Comparison of ENCODE assay signal across 5 cellular contexts in the genomic region with DNA sequence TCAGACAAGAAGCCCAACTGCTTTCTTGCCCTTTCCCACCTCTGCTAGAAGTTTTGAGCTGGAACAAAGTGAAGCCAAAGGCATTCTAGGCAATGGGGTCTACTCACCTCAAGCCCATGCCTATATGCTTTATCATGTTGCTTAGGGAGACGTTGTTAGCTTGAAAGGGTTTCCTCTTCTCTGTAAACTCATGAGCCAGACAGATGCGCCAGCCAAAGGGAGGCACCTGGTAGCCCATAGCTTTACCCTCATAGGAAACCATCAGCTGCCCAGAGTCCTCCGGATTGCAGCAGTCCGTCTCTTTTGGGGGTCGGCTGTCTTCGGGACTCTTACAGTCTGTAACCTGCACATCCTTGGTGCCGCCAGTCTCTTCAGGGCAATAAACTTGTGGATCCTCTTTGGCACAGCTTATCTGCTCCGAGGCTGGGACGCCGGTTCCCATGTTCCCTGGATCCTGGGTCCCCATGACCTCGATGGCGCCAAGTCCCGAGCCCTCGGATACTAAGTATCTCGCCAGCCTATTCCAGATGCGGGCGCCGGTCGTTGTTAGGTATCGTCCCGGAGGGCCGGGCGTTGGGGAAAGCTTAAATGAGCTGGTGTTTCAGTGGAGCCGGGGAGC. TPM values are rescaled to one million over a fixed set of nuclear protein-coding genes. Genes with fewer than 3 reads are reported as not detected.
DNase-seq lines count a peak whose midpoint lies in the region; FAIRE-seq and TF ChIP-seq lines count a peak whose summit lies in the region.

No MANE protein-coding gene starts in this region.

- H4K91ac ChIP-seq in neuronal stem cell (ENCODE audit: low read depth, low read length, poor library complexity), result no peak overlapping the region

- H2BK15ac ChIP-seq in neuronal stem cell (ENCODE audit: low read length), result no peak overlapping the region

- peak overlapping the region; percentile 96 for H2AFZ ChIP-seq in neuronal stem cell (ENCODE audit: low read length)

- H3K9me3 ChIP-seq in neuronal stem cell (replicated peaks in 1 of 2; ENCODE audit: control insufficient read depth in 2 of 2, insufficient read depth in 1 of 2, low read depth in 1 of 2, low read length in 2 of 2), result no peaks in the 10 kb centered on the region

- H3K27me3 ChIP-seq in bronchial epithelial cell (ENCODE audit: control insufficient read depth, insufficient read depth, low read length), result no peaks in the 10 kb centered on the region
- no peaks in the 10 kb centered on the region for H3K27me3 ChIP-seq in neuronal stem cell (ENCODE audit: control insufficient read depth in 3 of 3, insufficient read depth in 3 of 3, low read depth in 1 of 3, low read length in 3 of 3)

- no peak for FAIRE-seq in bronchial epithelial cell (lab: Jason Lieb, UNC)
- no peak for FAIRE-seq in HTR-8/SVneo (lab: Jason Lieb, UNC)

- H3K4ac ChIP-seq in neuronal stem cell (ENCODE audit: low read length), result no peak overlapping the region

- no peak overlapping the region for H2AK5ac ChIP-seq in neuronal stem cell (ENCODE audit: low read depth, low read length)

- TF ChIP-seq CTCF in bronchial epithelial cell (IDR thresholded peaks at IDR 0.05; ENCODE audit: insufficient read depth, low read length, severe bottlenecking), result no peak

- peak overlapping the region; percentile 48 for H3K23ac ChIP-seq in neuronal stem cell (ENCODE audit: low read depth, low read length, poor library complexity)

- H2BK12ac ChIP-seq in neuronal stem cell (ENCODE audit: low read length), result no peak overlapping the region

- peak overlapping the region; percentile 79 for H3K4me2 ChIP-seq in neuronal stem cell (ENCODE audit: insufficient read depth, low read length, poor library complexity, severe bottlenecking)

- no peak overlapping the region for H3K27ac ChIP-seq in neuronal stem cell (replicated peaks; ENCODE audit: low read length)

- H4K8ac ChIP-seq in neuronal stem cell (ENCODE audit: low read depth, low read length), result no peak overlapping the region

- DNase-seq in KG1 (lab: John Stamatoyannopoulos, UW) (peak; percentile 10), bronchial epithelial cell (ENCODE audit: low read depth) (no peak), neuronal stem cell (ENCODE audit: low spot score) (no peak), D341Med (ENCODE audit: low spot score) (no peak), HTR-8/SVneo (ENCODE audit: insufficient read length, low spot score) (no peak)

- peaks cover 5% of the 10 kb centered on the region for H3K79me1 ChIP-seq in neuronal stem cell (ENCODE audit: low read depth, low read length)

- H3K36me3 ChIP-seq in bronchial epithelial cell (ENCODE audit: control insufficient read depth, insufficient read depth, low read length) (peaks cover 27% of the 10 kb centered on the region), neuronal stem cell (replicated peaks in 1 of 2; ENCODE audit: control insufficient read depth in 2 of 2, insufficient read depth in 2 of 2, low read length in 2 of 2) (peaks cover 42 to 70% of the 10 kb centered on the region in 2 donors)

- peak overlapping the region; percentile 29 for H3K18ac ChIP-seq in neuronal stem cell (ENCODE audit: low read length)

- H2BK120ac ChIP-seq in neuronal stem cell (ENCODE audit: low read depth, low read length), result no peak overlapping the region

- no CpG with 5 or more reads among the region's 24 CpGs for WGBS in neuronal stem cell (ENCODE audit: extremely low coverage in 2 of 2, insufficient read length in 2 of 2, insufficient replicate concordance in 1 of 2), 2 donors

- H3K14ac ChIP-seq in neuronal stem cell (ENCODE audit: low read length), result no peak overlapping the region

- H3K9ac ChIP-seq in neuronal stem cell (ENCODE audit: low read depth, low read length, poor library complexity), result peak overlapping the region; percentile 87

- peak overlapping the region; percentile 49 for H2BK5ac ChIP-seq in neuronal stem cell (ENCODE audit: low read length)

- peak overlapping the region; percentile 73 for H3K4me3 ChIP-seq in bronchial epithelial cell (ENCODE audit: low read depth, low read length)
- peak overlapping the region; percentile 87 to 96 for H3K4me3 ChIP-seq in neuronal stem cell (ENCODE audit: low read length in 2 of 2)

- peaks cover 19 to 23% of the 10 kb centered on the region in 2 donors for H3K4me1 ChIP-seq in neuronal stem cell (ENCODE audit: control insufficient read depth in 2 of 2, insufficient read depth in 1 of 2, low read depth in 1 of 2, low read length in 2 of 2)

RNA-seq across cellular contexts. Expression of gene GBA2, which starts 0.7 kb away (rescaled TPM):
- 34.8 and 37.9 TPM in 2 replicates for total RNA-seq in bronchial epithelial cell
- polyA plus RNA-seq in neuronal stem cell (2013, experiment 1 of 2), result 52.1 TPM
- polyA plus RNA-seq in neuronal stem cell (2013, experiment 2 of 2), result 51.9 TPM

RNA-seq across cellular contexts. Expression of gene RGP1, which starts 0.7 kb away (rescaled TPM):
- 11.8 and 16.8 TPM in 2 replicates for total RNA-seq in bronchial epithelial cell
- 12.1 TPM for polyA plus RNA-seq in neuronal stem cell (2013, experiment 1 of 2)
- polyA plus RNA-seq in neuronal stem cell (2013, experiment 2 of 2), result 12.7 TPM

RNA-seq across cellular contexts. Expression of gene MSMP, which starts 5.7 kb away (rescaled TPM):
- not detected in 2 replicates for total RNA-seq in bronchial epithelial cell
- polyA plus RNA-seq in neuronal stem cell (2013, experiment 1 of 2), result 0.18 TPM
- polyA plus RNA-seq in neuronal stem cell (2013, experiment 2 of 2), result 0.22 TPM

RNA-seq across cellular contexts. Expression of gene CREB3, which starts 15.9 kb away (rescaled TPM):
- 45.4 and 57.9 TPM in 2 replicates for total RNA-seq in bronchial epithelial cell
- polyA plus RNA-seq in neuronal stem cell (2013, experiment 1 of 2), result 23.0 TPM
- 21.8 TPM for polyA plus RNA-seq in neuronal stem cell (2013, experiment 2 of 2)

RNA-seq across cellular contexts. Expression of gene TLN1, which starts 16.4 kb away (rescaled TPM):
- total RNA-seq in bronchial epithelial cell, result 71.0 and 79.0 TPM in 2 replicates
- 18.4 TPM for polyA plus RNA-seq in neuronal stem cell (2013, experiment 1 of 2)
- polyA plus RNA-seq in neuronal stem cell (2013, experiment 2 of 2), result 18.5 TPM
